ENCODE assay signal across 8 cellular contexts in genomic region chr16:79047337-79047736, GRCh38.
A peak's percentile ranks its signal among the peaks of the same experiment; 100 is the strongest.
DNase-seq lines count a peak whose midpoint lies in the region; ATAC-seq and TF ChIP-seq lines count a peak whose summit lies in the region.
"Had no signal": no experiment of that assay in that cellular context is flagged by ENCODE, and none has a peak within 500 bp of the region (broad histone marks: within the 10 kb centered on the region; RNA-seq: fewer than 3 reads in every experiment).

No MANE protein-coding gene starts in this region.

- peak; percentile 53 for TF ChIP-seq CTCF in CD4-positive, alpha-beta T cell (IDR thresholded peaks at IDR 0.05)
- peak; percentile 36 for TF ChIP-seq CTCF in GM13977 (IDR thresholded peaks at IDR 0.05; ENCODE audit: extremely low read depth, insufficient read depth, missing control alignments)

- no peak overlapping the region for H3K4me3 Mint-ChIP-seq in CD4-positive, alpha-beta T cell
- H3K4me3 Mint-ChIP-seq in immature natural killer cell, result no peak overlapping the region
- H3K4me3 Mint-ChIP-seq: activated naive CD8-positive, alpha-beta T cell had no signal

- no peaks in the 10 kb centered on the region for H3K9me3 Mint-ChIP-seq in CD4-positive, alpha-beta T cell
- peaks cover 0 to 2% (median 0%) of the 10 kb centered on the region in 6 donors for H3K9me3 Mint-ChIP-seq in immature natural killer cell

- H3K27ac Mint-ChIP-seq in CD4-positive, alpha-beta T cell, result no peak overlapping the region
- peak overlapping the region in 1 of 6 donors; percentile 45 for H3K27ac Mint-ChIP-seq in immature natural killer cell
- H3K27ac Mint-ChIP-seq: activated naive CD8-positive, alpha-beta T cell had no signal

- peak; percentile 37 for ATAC-seq in CD4-positive, alpha-beta T cell (ENCODE audit: poor library complexity)
- ATAC-seq in GM21381 (IDR thresholded peaks at IDR 0.05; ENCODE audit: unreplicated experiment), result no peak

- POLR2A ChIA-PET in CD4-positive, alpha-beta T cell (lab: Charles Lee), result no interaction called here

- no peak overlapping the region for H3K27ac ChIP-seq in CD4-positive, alpha-beta T cell (ENCODE audit: low read depth, low read length)

- no peaks in the 10 kb centered on the region for H3K36me3 Mint-ChIP-seq in CD4-positive, alpha-beta T cell (ENCODE audit: low read depth)
- H3K36me3 Mint-ChIP-seq in immature natural killer cell, result peaks cover 0 to 4% (median 0%) of the 10 kb centered on the region in 3 donors
- H3K36me3 Mint-ChIP-seq: activated naive CD8-positive, alpha-beta T cell had no signal

- H3K27me3 Mint-ChIP-seq in CD4-positive, alpha-beta T cell, result no peaks in the 10 kb centered on the region
- peaks cover 0 to 6% (median 2%) of the 10 kb centered on the region in 3 donors for H3K27me3 Mint-ChIP-seq in immature natural killer cell (ENCODE audit: low read depth in 3 of 3)
- H3K27me3 Mint-ChIP-seq: activated naive CD8-positive, alpha-beta T cell had no signal

- in situ Hi-C loops in GM13977 (cut with MboI; ENCODE audit: low pct_unique_long_range_greater_than_20kb, low sequenced_read_pairs, unreplicated experiment), result no loop called here

- CTCF ChIA-PET in CD4-positive, alpha-beta T cell (lab: Charles Lee), result interaction anchor here (0.7 kb wide), 1 partner anchor 277 kb away, joined by 3 read pairs; no protein-coding TSS in a partner anchor

- peaks cover 34% of the 10 kb centered on the region for H3K4me1 Mint-ChIP-seq in CD4-positive, alpha-beta T cell (ENCODE audit: low read depth)
- peaks cover 22 to 55% of the 10 kb centered on the region in 2 donors for H3K4me1 Mint-ChIP-seq in immature natural killer cell

- no peaks in the 10 kb centered on the region for H3K9me3 ChIP-seq in CD4-positive, alpha-beta T cell (ENCODE audit: control insufficient read depth, low read length)

- DNase-seq in CD4-positive, alpha-beta T cell, result no peak
- no peak for DNase-seq in GM13977 (ENCODE audit: low spot score)
- DNase-seq in RKO (ENCODE audit: low spot score), result peak; percentile 3
- DNase-seq in immature natural killer cell, result peak in 2 of 3 donors; percentile 27 to 35
- no peak for DNase-seq in nucleus accumbens (lab: John Stamatoyannopoulos, UW)
- no peak for DNase-seq in NCI-H524 treated with DMSO at 0.1 percent for 48 hours (lab: John Stamatoyannopoulos, UW)

- intact Hi-C loops in CD4-positive, alpha-beta T cell (cut with DNase I, micrococcal nuclease), result no loop called here

- no peaks in the 10 kb centered on the region for H3K27me3 ChIP-seq in CD4-positive, alpha-beta T cell (ENCODE audit: control insufficient read depth, insufficient read depth, low read length)

Comparison
In these comparisons a context has a peak if more than half of its experiments do, and no peak if none do; other contexts are left out.
1. DNase-seq: peak in RKO (single experiment) and immature natural killer cell (2 of 3); none in CD4-positive, alpha-beta T cell (0 of 10), GM13977 (single experiment), nucleus accumbens (0 of 56) and NCI-H524 treated with DMSO at 0.1 percent for 48 hours (single experiment).